18 cellular contexts compared by ENCODE assay signal in the genomic region with DNA sequence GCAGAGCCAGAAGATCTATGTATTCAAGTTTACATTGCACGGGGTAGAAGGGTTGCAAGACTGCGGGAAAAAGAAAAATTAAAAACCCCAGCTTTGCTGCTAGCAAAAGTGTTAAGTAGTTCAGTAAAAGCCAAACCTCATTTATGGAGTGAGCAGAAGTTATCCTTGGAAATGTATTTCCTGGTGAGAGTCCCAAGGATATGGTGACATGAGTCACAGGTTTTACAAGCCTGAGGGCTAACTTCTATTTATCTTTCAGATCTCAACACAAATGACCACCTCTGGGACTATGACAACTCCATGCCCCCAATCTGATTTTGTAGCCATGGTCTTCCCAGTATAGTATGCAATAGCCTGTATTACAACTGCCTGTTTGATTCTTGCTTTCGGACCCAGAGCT. TPM values are rescaled to one million over a fixed set of nuclear protein-coding genes. Genes with fewer than 3 reads are reported as not detected.
DNase-seq lines count a peak whose midpoint lies in the region; TF ChIP-seq lines count a peak whose summit lies in the region.
"Had no signal": no experiment of that assay in that cellular context is flagged by ENCODE, and none has a peak within 500 bp of the region (broad histone marks: within the 10 kb centered on the region; RNA-seq: fewer than 3 reads in every experiment).

No MANE protein-coding gene starts in this region.

- intact Hi-C loops in PC-9 (cut with micrococcal nuclease; ENCODE audit: unreplicated experiment): loop anchor here (1.0 to 2.0 kb wide), 3 partner anchors 13 to 29 kb away; no protein-coding TSS in a partner anchor
- intact Hi-C loops in colonic mucosa (cut with DNase I): no loop called here
- intact Hi-C loops in tibial artery (cut with DNase I; ENCODE audit: low total_unique reads): loop anchor here (10.0 kb wide), 1 partner anchor 843 kb away; no protein-coding TSS in a partner anchor

- H3K36me3 ChIP-seq in PC-9 (ENCODE audit: low read depth) (no peaks in the 10 kb centered on the region), colonic mucosa (no peaks in the 10 kb centered on the region), tibial artery (no peaks in the 10 kb centered on the region)
- H3K36me3 ChIP-seq: BLaER1 treated with 17β-estradiol and CSF1 and Interleukin-3, amounts not matched to agents 10 nM and 100 nM; heart right ventricle; vagina had no signal

- H3K9me2 ChIP-seq in PC-9 (ENCODE audit: insufficient read depth): no peaks in the 10 kb centered on the region

- CTCF ChIA-PET in PC-9 (lab: Charles Lee): no interaction called here

- H3K9me3 ChIP-seq in PC-9 (ENCODE audit: insufficient read depth, low read depth) (no peaks in the 10 kb centered on the region), colonic mucosa (no peaks in the 10 kb centered on the region), tibial artery (no peaks in the 10 kb centered on the region)
- H3K9me3 ChIP-seq: BLaER1 treated with 17β-estradiol and CSF1 and Interleukin-3, amounts not matched to agents 10 nM and 100 nM; heart right ventricle; vagina had no signal

- TF ChIP-seq CTCF in PC-9 (conservative IDR thresholded peaks at IDR 0.05): no peak
- no peak for TF ChIP-seq CTCF in colonic mucosa (IDR thresholded peaks at IDR 0.05)
- TF ChIP-seq CTCF in tibial artery (IDR thresholded peaks at IDR 0.05): no peak

- peak overlapping the region; percentile 80 for H3K27ac ChIP-seq in PC-9
- peak overlapping the region; percentile 54 for H3K27ac ChIP-seq in colonic mucosa
- H3K27ac ChIP-seq in tibial artery: peak overlapping the region; percentile 60 to 65
- H3K27ac ChIP-seq in substantia nigra (ENCODE audit: low read depth, low read length, poor library complexity, severe bottlenecking): no peak overlapping the region
- H3K27ac ChIP-seq: BLaER1 treated with 17β-estradiol and CSF1 and Interleukin-3, amounts not matched to agents 10 nM and 100 nM; heart right ventricle; vagina had no signal

- H3F3A ChIP-seq in PC-9 (ENCODE audit: insufficient read depth, low read depth): peaks cover 48% of the 10 kb centered on the region

- H3K4me3 ChIP-seq in PC-9 (peak overlapping the region; percentile 42; the same call in 1 of the 2 replicates), colonic mucosa (no peak overlapping the region), tibial artery (no peak overlapping the region)
- H3K4me3 ChIP-seq: BLaER1 treated with 17β-estradiol and CSF1 and Interleukin-3, amounts not matched to agents 10 nM and 100 nM; heart right ventricle; vagina had no signal

- H2AFZ ChIP-seq in PC-9: no peak overlapping the region

- peak overlapping the region; percentile 77 for H3K4me2 ChIP-seq in PC-9

- DNase-seq in DMS79 treated with DMSO at 0.1 percent for 48 hours (lab: John Stamatoyannopoulos, UW): peak; percentile 69
- no peak for DNase-seq in DMS79 (lab: John Stamatoyannopoulos, UW)
- DNase-seq in PC-9: peak in 1 of 2 experiments; percentile 93
- DNase-seq in colonic mucosa: no peak
- no peak for DNase-seq in tibial artery
- no peak for DNase-seq in HK-2 (ENCODE audit: unreplicated experiment)
- DNase-seq in substantia nigra (lab: John Stamatoyannopoulos, UW): no peak
- DNase-seq in hippocampal formation (lab: John Stamatoyannopoulos, UW): no peak
- DNase-seq: activated CD4-positive, alpha-beta T cell treated with anti-CD3 and anti-CD28 coated beads, Interleukin-2, amount 10 ng/mL, durations not matched to agents 7 days and 5 days; activated effector memory CD4-positive, alpha-beta T cell treated with anti-CD3 and anti-CD28 coated beads, Interleukin-2, amount 50 U/mL, for 16 hours; activated naive CD8-positive, alpha-beta T cell treated with anti-CD3 and anti-CD28 coated beads, Interleukin-2, amount 50 U/mL, for 24 hours; dermis blood vessel endothelial cell; H7; heart right ventricle; immature natural killer cell; NCI-H524 had no signal

- H3K4me1 ChIP-seq in PC-9 (replicated peaks; ENCODE audit: insufficient read depth): peaks cover 79% of the 10 kb centered on the region
- H3K4me1 ChIP-seq in colonic mucosa: peaks cover 11% of the 10 kb centered on the region
- H3K4me1 ChIP-seq in tibial artery: peaks cover 0 to 76% (median 50%) of the 10 kb centered on the region in 4 donors

- H3K79me2 ChIP-seq in PC-9 (ENCODE audit: low read depth): peaks cover 89% of the 10 kb centered on the region

- no peaks in the 10 kb centered on the region for H3K27me3 ChIP-seq in PC-9 (ENCODE audit: insufficient read depth, low read depth)
- H3K27me3 ChIP-seq in colonic mucosa: no peaks in the 10 kb centered on the region
- no peaks in the 10 kb centered on the region for H3K27me3 ChIP-seq in tibial artery
- H3K27me3 ChIP-seq: BLaER1 treated with 17β-estradiol and CSF1 and Interleukin-3, amounts not matched to agents 10 nM and 100 nM; heart right ventricle; vagina had no signal

- POLR2A ChIA-PET in PC-9 (lab: Charles Lee; ENCODE audit: unreplicated experiment): no interaction called here

- H4K20me1 ChIP-seq in PC-9 (ENCODE audit: insufficient read depth): peaks cover 8% of the 10 kb centered on the region; the same call in 1 of the 2 replicates
- H4K20me1 ChIP-seq: BLaER1 treated with 17β-estradiol and CSF1 and Interleukin-3, amounts not matched to agents 10 nM and 100 nM had no signal

- H3K9ac ChIP-seq in colonic mucosa (ENCODE audit: low read depth in 2 of 2, low read length in 2 of 2): no peak overlapping the region
- H3K9ac ChIP-seq: BLaER1 treated with 17β-estradiol and CSF1 and Interleukin-3, amounts not matched to agents 10 nM and 100 nM had no signal

- BruUV-seq in PC-9 (replicated peaks; lab: Mats Ljungman, UMichigan): no TSS peak

RNA-seq across cellular contexts. Expression of a gene that starts 26.1 kb away (rescaled TPM):
- total RNA-seq in PC-9 (2021) (12.7 and 12.9 TPM in 2 replicates), colonic mucosa (10 to 100 TPM in 1 of 2 donors, 1 to 10 TPM in 1; 5.8 to 11.1 TPM)
